ENCODE assay signal across 18 cellular contexts in the genomic region with DNA sequence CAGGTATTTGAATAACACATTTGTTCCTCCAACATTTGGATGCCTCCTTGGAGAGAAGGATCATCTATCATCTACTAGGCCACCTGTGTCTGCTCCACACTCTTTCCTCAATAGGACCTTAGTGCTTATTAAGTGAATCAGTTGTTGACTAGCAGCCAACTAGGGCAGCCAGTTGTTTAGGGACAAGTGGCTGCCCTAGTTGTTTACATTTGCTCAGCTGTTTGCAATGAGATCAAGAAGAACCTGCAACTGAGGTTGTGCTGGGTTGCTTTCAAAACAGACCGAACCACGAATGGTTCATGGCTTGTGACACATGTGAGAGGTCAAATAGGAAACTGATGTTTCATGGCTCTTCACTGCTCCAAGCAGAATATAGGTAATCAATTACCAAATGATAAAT. TPM values are rescaled to one million over a fixed set of nuclear protein-coding genes. Genes with fewer than 3 reads are reported as not detected.
A peak's percentile ranks its signal among the peaks of the same experiment; 100 is the strongest.
DNase-seq lines count a peak whose midpoint lies in the region; ATAC-seq and TF ChIP-seq lines count a peak whose summit lies in the region.
"Had no signal": no experiment of that assay in that cellular context is flagged by ENCODE, and none has a peak within 500 bp of the region (broad histone marks: within the 10 kb centered on the region; RNA-seq: fewer than 3 reads in every experiment).

No MANE protein-coding gene starts in this region.

- no peaks in the 10 kb centered on the region for H3K4me1 ChIP-seq in Caco-2
- no peaks in the 10 kb centered on the region for H3K4me1 ChIP-seq in HAP-1

- H3K4me1 Mint-ChIP-seq in Caco-2 (ENCODE audit: low read depth, unreplicated experiment) = no peaks in the 10 kb centered on the region
- H3K4me1 Mint-ChIP-seq: activated naive CD8-positive, alpha-beta T cell treated with anti-CD3 and anti-CD28 coated beads, Interleukin-2, amount 50 U/mL, for 24 hours had no signal

- H3K9me3 Mint-ChIP-seq in Caco-2 (ENCODE audit: unreplicated experiment) = no peaks in the 10 kb centered on the region
- H3K9me3 Mint-ChIP-seq: activated naive CD8-positive, alpha-beta T cell treated with anti-CD3 and anti-CD28 coated beads, Interleukin-2, amount 50 U/mL, for 24 hours; activated T-helper 1 cell treated with anti-CD3 and anti-CD28 coated beads, Interleukin-12 subunit alpha, Interleukin-12 subunit beta, Interleukin-2, Interleukin-4 antibody, amounts not matched to agents 30 ng/mL and 10 ng/mL and 1 ng/mL, durations not matched to agents 14 hours and 24 hours and 36 hours; naive B cell had no signal

- no peaks in the 10 kb centered on the region for H3K36me3 ChIP-seq in Caco-2 (ENCODE audit: control insufficient read depth, insufficient read depth, low read length)
- H3K36me3 ChIP-seq in HAP-1 (replicated peaks) = no peaks in the 10 kb centered on the region
- H3K36me3 ChIP-seq: BLaER1 treated with 17β-estradiol and CSF1 and Interleukin-3, amounts not matched to agents 10 nM and 100 nM; MG63 had no signal

- no peak overlapping the region for H3K4me3 Mint-ChIP-seq in Caco-2 (ENCODE audit: unreplicated experiment)
- H3K4me3 Mint-ChIP-seq: activated naive CD8-positive, alpha-beta T cell treated with anti-CD3 and anti-CD28 coated beads, Interleukin-2, amount 50 U/mL, for 24 hours; activated T-helper 1 cell treated with anti-CD3 and anti-CD28 coated beads, Interleukin-12 subunit alpha, Interleukin-12 subunit beta, Interleukin-2, Interleukin-4 antibody, amounts not matched to agents 30 ng/mL and 10 ng/mL and 1 ng/mL, durations not matched to agents 14 hours and 24 hours and 36 hours; T-helper 17 cell had no signal

- no peaks in the 10 kb centered on the region for H3K36me3 Mint-ChIP-seq in Caco-2 (ENCODE audit: insufficient read depth, unreplicated experiment)

- CTCF ChIA-PET in Caco-2 (lab: Charles Lee) = no interaction called here

- TF ChIP-seq CTCF in Caco-2 (IDR thresholded peaks at IDR 0.05; ENCODE audit: insufficient read depth in 1 of 2, low read depth in 1 of 2, low read length in 1 of 2, severe bottlenecking in 1 of 2, unreplicated experiment in 1 of 2) = no peak

- H3K27me3 Mint-ChIP-seq in Caco-2 (ENCODE audit: insufficient read depth, unreplicated experiment) = no peaks in the 10 kb centered on the region
- H3K27me3 Mint-ChIP-seq: naive B cell had no signal

- in situ Hi-C loops in HAP-1 (cut with MboI; ENCODE audit: low sequenced_read_pairs) = no loop called here

- intact Hi-C loops in Caco-2 (cut with micrococcal nuclease; ENCODE audit: unreplicated experiment) = no loop called here

- DNase-seq in SHP77 (lab: John Stamatoyannopoulos, UW) (peak; percentile 15 to 49), SHP77 treated with DMSO at 0.1 percent for 48 hours (lab: John Stamatoyannopoulos, UW) (no peak), NCI-H774 (lab: John Stamatoyannopoulos, UW) (peak; percentile 80), left lobe of liver (ENCODE audit: low spot score) (peak; percentile 59), cerebellum (ENCODE audit: low spot score) (no peak), Caco-2 (no peak), HAP-1 (ENCODE audit: low spot score in 2 of 2) (no peak)
- DNase-seq: activated CD4-positive, CD25-positive, alpha-beta regulatory T cell; activated naive CD8-positive, alpha-beta T cell treated with anti-CD3 and anti-CD28 coated beads, Interleukin-2, amount 50 U/mL, for 24 hours; MG63; naive B cell; NCI-H2081 treated with DMSO at 0.1 percent for 48 hours; SIG-M5; stimulated activated naive CD4-positive, alpha-beta T cell treated with Interleukin-2 at 50 U/mL for 16 hours; T-helper 17 cell had no signal

- no TSS peak for BruUV-seq in Caco-2 (replicated peaks; lab: Mats Ljungman, UMichigan)

- no peak overlapping the region for H3K27ac Mint-ChIP-seq in Caco-2 (ENCODE audit: unreplicated experiment)
- H3K27ac Mint-ChIP-seq: activated naive CD8-positive, alpha-beta T cell treated with anti-CD3 and anti-CD28 coated beads, Interleukin-2, amount 50 U/mL, for 24 hours; activated T-helper 1 cell treated with anti-CD3 and anti-CD28 coated beads, Interleukin-12 subunit alpha, Interleukin-12 subunit beta, Interleukin-2, Interleukin-4 antibody, amounts not matched to agents 30 ng/mL and 10 ng/mL and 1 ng/mL, durations not matched to agents 14 hours and 24 hours and 36 hours; naive B cell; T-helper 17 cell had no signal

- H3K9me3 ChIP-seq in Caco-2 = no peaks in the 10 kb centered on the region
- no peaks in the 10 kb centered on the region for H3K9me3 ChIP-seq in HAP-1
- H3K9me3 ChIP-seq: MG63 had no signal

- H3K4me3 ChIP-seq in Caco-2 (ENCODE audit: low read depth, low read length) (no peak overlapping the region), HAP-1 (no peak overlapping the region)
- H3K4me3 ChIP-seq: BLaER1 treated with 17β-estradiol and CSF1 and Interleukin-3, amounts not matched to agents 10 nM and 100 nM; MG63 had no signal

- H3K27me3 ChIP-seq in Caco-2 (replicated peaks; ENCODE audit: control insufficient read depth, insufficient read depth, low read length) = no peaks in the 10 kb centered on the region
- H3K27me3 ChIP-seq in HAP-1 (ENCODE audit: low read depth) = no peaks in the 10 kb centered on the region
- H3K27me3 ChIP-seq: BLaER1 treated with 17β-estradiol and CSF1 and Interleukin-3, amounts not matched to agents 10 nM and 100 nM; MG63 had no signal

- ATAC-seq in left lobe of liver = peak; percentile 88
- no peak for ATAC-seq in GM18858 (IDR thresholded peaks at IDR 0.05; ENCODE audit: unreplicated experiment)
- ATAC-seq: activated naive CD8-positive, alpha-beta T cell treated with anti-CD3 and anti-CD28 coated beads, Interleukin-2, amount 50 U/mL, for 24 hours; T-helper 17 cell had no signal

- POLR2A ChIA-PET in Caco-2 (lab: Charles Lee) = no interaction called here

RNA-seq across cellular contexts. Expression of gene TMCC3, which starts 53.8 kb away (rescaled TPM):
- total RNA-seq in left lobe of liver (2.6 TPM), cerebellum (14.2 TPM), Caco-2 (2022) (2.1 and 4.3 TPM in 2 replicates)

Comparison
In these comparisons a context has a peak if more than half of its experiments do, and no peak if none do; other contexts are left out.
1. DNase-seq: peak in SHP77 (2 of 2), NCI-H774 (single experiment) and left lobe of liver (single experiment); none in SHP77 treated with DMSO at 0.1 percent for 48 hours (single experiment), cerebellum (single experiment), Caco-2 (0 of 2) and HAP-1 (0 of 2).